Comparison of ENCODE assay signal across 20 cellular contexts in genomic region chr9:80873861-80874260, GRCh38.
DNase-seq lines count a peak whose midpoint lies in the region; TF ChIP-seq lines count a peak whose summit lies in the region.
"Had no signal": no experiment of that assay in that cellular context is flagged by ENCODE, and none has a peak within 500 bp of the region (broad histone marks: within the 10 kb centered on the region; RNA-seq: fewer than 3 reads in every experiment).

No MANE protein-coding gene starts in this region.

- H3K18ac ChIP-seq in mesenchymal stem cell (ENCODE audit: low read depth in 1 of 2, low read length in 2 of 2), result no peak overlapping the region

- no peak overlapping the region for H4K8ac ChIP-seq in mesenchymal stem cell (ENCODE audit: low read length)

- no CpG with 5 or more reads among the region's 2 CpGs for WGBS in mesenchymal stem cell
- 70 to 83% (median 78%) methylated on average over 2 of the region's 2 CpGs for WGBS in spleen, 5 donors
- 43% methylated on average over 2 of the region's 2 CpGs for WGBS in esophagus muscularis mucosa

- H3K4me3 Mint-ChIP-seq in CD14-positive monocyte, result no peak overlapping the region
- H3K4me3 Mint-ChIP-seq: activated naive CD8-positive, alpha-beta T cell treated with anti-CD3 and anti-CD28 coated beads for 36 hours; activated T-helper 1 cell treated with anti-CD3 and anti-CD28 coated beads, Interleukin-12 subunit alpha, Interleukin-12 subunit beta, Interleukin-2, Interleukin-4 antibody, amounts not matched to agents 30 ng/mL and 10 ng/mL and 1 ng/mL, durations not matched to agents 14 hours and 24 hours and 36 hours; B cell; brain; endodermal cell; stimulated activated effector memory CD8-positive, alpha-beta T cell treated with anti-CD3 and anti-CD28 coated beads, Interleukin-12 subunit alpha, Interleukin-12 subunit beta, amount 100 ng/mL, for 72 hours had no signal

- H2BK15ac ChIP-seq in mesenchymal stem cell (ENCODE audit: low read depth, poor library complexity, severe bottlenecking), result no peak overlapping the region

- H3K27ac ChIP-seq in mesenchymal stem cell (ENCODE audit: low read length, poor library complexity, severe bottlenecking) (no peak overlapping the region), spleen (no peak overlapping the region), esophagus muscularis mucosa (replicated peaks in 1 of 4) (no peak overlapping the region)
- H3K27ac ChIP-seq: left lung, SJCRH30, testis had no signal

- H3K9me3 Mint-ChIP-seq in CD14-positive monocyte, result peaks cover 0 to 9% (median 2%) of the 10 kb centered on the region in 7 donors
- H3K9me3 Mint-ChIP-seq: activated T-helper 1 cell treated with anti-CD3 and anti-CD28 coated beads, Interleukin-12 subunit alpha, Interleukin-12 subunit beta, Interleukin-2, Interleukin-4 antibody, amounts not matched to agents 30 ng/mL and 10 ng/mL and 1 ng/mL, durations not matched to agents 14 hours and 24 hours and 36 hours; endodermal cell had no signal

- no peak overlapping the region for H2BK5ac ChIP-seq in mesenchymal stem cell (ENCODE audit: low read depth, low read length, poor library complexity, severe bottlenecking)

- TF ChIP-seq CTCF in AG09309 (IDR thresholded peaks at IDR 0.05; ENCODE audit: control insufficient read depth, insufficient read depth, low read depth, low read length, missing control alignments) (no peak), BE2C (IDR thresholded peaks at IDR 0.05; ENCODE audit: low read depth, low read length) (no peak), CD14-positive monocyte (IDR thresholded peaks at IDR 0.05) (no peak), spleen (IDR thresholded peaks at IDR 0.05 in 8 of 11, conservative IDR thresholded peaks at IDR 0.05 in 3 of 11) (no peak), esophagus muscularis mucosa (IDR thresholded peaks at IDR 0.05) (no peak)

- H3K4ac ChIP-seq in mesenchymal stem cell (ENCODE audit: low read depth in 1 of 2, low read length in 2 of 2), result no peak overlapping the region

- no peak for TF ChIP-seq EP300 in esophagus muscularis mucosa (IDR thresholded peaks at IDR 0.05)

- H2AK5ac ChIP-seq in mesenchymal stem cell (ENCODE audit: low read length, severe bottlenecking), result no peak overlapping the region

- no peak overlapping the region for H3K9ac ChIP-seq in mesenchymal stem cell (ENCODE audit: low read length)

- H3K4me3 ChIP-seq in AG09309 (ENCODE audit: control insufficient read depth, low read depth, low read length) (no peak overlapping the region), mesenchymal stem cell (ENCODE audit: insufficient read depth in 1 of 2, low read depth in 1 of 2, low read length in 2 of 2) (no peak overlapping the region), BE2C (ENCODE audit: low read depth, low read length) (no peak overlapping the region), spleen (no peak overlapping the region), esophagus muscularis mucosa (no peak overlapping the region)
- H3K4me3 ChIP-seq: left lung, mucosa of descending colon, SJCRH30, testis had no signal

- intact Hi-C loops in CD14-positive monocyte (cut with micrococcal nuclease), result no loop called here
- intact Hi-C loops in spleen (cut with DNase I; ENCODE audit: low total_unique reads), result no loop called here
- intact Hi-C loops in esophagus muscularis mucosa (cut with DNase I), result no loop called here

- H3K23ac ChIP-seq in mesenchymal stem cell (ENCODE audit: low read length in 2 of 2), result no peak overlapping the region

- H2BK120ac ChIP-seq in mesenchymal stem cell (ENCODE audit: low read depth, low read length), result no peak overlapping the region

- H4K91ac ChIP-seq in mesenchymal stem cell (ENCODE audit: low read length), result no peak overlapping the region

- H3K79me1 ChIP-seq in mesenchymal stem cell (replicated peaks; ENCODE audit: low read length, poor library complexity, severe bottlenecking), result no peaks in the 10 kb centered on the region

- no peak overlapping the region for H3K14ac ChIP-seq in mesenchymal stem cell (ENCODE audit: low read length in 2 of 2)

- H3K9me3 ChIP-seq in mesenchymal stem cell (ENCODE audit: control insufficient read depth, low read length) (no peaks in the 10 kb centered on the region), BE2C (no peaks in the 10 kb centered on the region), spleen (peaks cover 0 to under 1% (median 0%) of the 10 kb centered on the region in 8 donors), esophagus muscularis mucosa (no peaks in the 10 kb centered on the region)
- H3K9me3 ChIP-seq: left lung, testis had no signal

- TF ChIP-seq POLR2A in spleen (IDR thresholded peaks at IDR 0.05) (no peak), esophagus muscularis mucosa (IDR thresholded peaks at IDR 0.05; ENCODE audit: low read depth) (no peak)

- H2BK12ac ChIP-seq in mesenchymal stem cell (ENCODE audit: low read length in 2 of 2), result no peak overlapping the region

- H3K4me1 ChIP-seq in mesenchymal stem cell (ENCODE audit: control insufficient read depth, insufficient read depth, low read depth, low read length) (no peaks in the 10 kb centered on the region), BE2C (peaks cover 10% of the 10 kb centered on the region; the same call in 1 of the 2 replicates), spleen (no peaks in the 10 kb centered on the region), esophagus muscularis mucosa (no peaks in the 10 kb centered on the region)
- H3K4me1 ChIP-seq: left lung, testis had no signal

- no peak overlapping the region for H2AFZ ChIP-seq in mesenchymal stem cell (ENCODE audit: low read depth, low read length)

- H3K36me3 Mint-ChIP-seq in CD14-positive monocyte, result no peaks in the 10 kb centered on the region
- H3K36me3 Mint-ChIP-seq: activated naive CD8-positive, alpha-beta T cell treated with anti-CD3 and anti-CD28 coated beads for 36 hours; brain; stimulated activated effector memory CD8-positive, alpha-beta T cell treated with anti-CD3 and anti-CD28 coated beads, Interleukin-12 subunit alpha, Interleukin-12 subunit beta, amount 100 ng/mL, for 72 hours had no signal

- no peak overlapping the region for H3K4me2 ChIP-seq in mesenchymal stem cell (ENCODE audit: low read length, poor library complexity, severe bottlenecking)

- H3K4me1 Mint-ChIP-seq in CD14-positive monocyte, result no peaks in the 10 kb centered on the region
- H3K4me1 Mint-ChIP-seq: activated naive CD8-positive, alpha-beta T cell treated with anti-CD3 and anti-CD28 coated beads for 36 hours; B cell; brain; stimulated activated effector memory CD8-positive, alpha-beta T cell treated with anti-CD3 and anti-CD28 coated beads, Interleukin-12 subunit alpha, Interleukin-12 subunit beta, amount 100 ng/mL, for 72 hours had no signal

- H3K27ac Mint-ChIP-seq in CD14-positive monocyte, result no peak overlapping the region
- H3K27ac Mint-ChIP-seq: activated naive CD8-positive, alpha-beta T cell treated with anti-CD3 and anti-CD28 coated beads for 36 hours; activated T-helper 1 cell treated with anti-CD3 and anti-CD28 coated beads, Interleukin-12 subunit alpha, Interleukin-12 subunit beta, Interleukin-2, Interleukin-4 antibody, amounts not matched to agents 30 ng/mL and 10 ng/mL and 1 ng/mL, durations not matched to agents 14 hours and 24 hours and 36 hours; B cell; endodermal cell; stimulated activated effector memory CD8-positive, alpha-beta T cell treated with anti-CD3 and anti-CD28 coated beads, Interleukin-12 subunit alpha, Interleukin-12 subunit beta, amount 100 ng/mL, for 72 hours had no signal

- H3K36me3 ChIP-seq in mesenchymal stem cell (ENCODE audit: control insufficient read depth in 1 of 2, insufficient read depth in 2 of 2, low read depth in 1 of 2, low read length in 2 of 2) (no peaks in the 10 kb centered on the region), BE2C (no peaks in the 10 kb centered on the region), spleen (no peaks in the 10 kb centered on the region), esophagus muscularis mucosa (no peaks in the 10 kb centered on the region)
- H3K36me3 ChIP-seq: left lung, SJCRH30 had no signal

- peak; percentile 66 for DNase-seq in AG09309 (ENCODE audit: low read depth)
- DNase-seq in LHCN-M2 (ENCODE audit: low read depth), result peak; percentile 50
- DNase-seq in dedifferentiated amniotic fluid mesenchymal stem cell (ENCODE audit: extremely low spot score), result peak; percentile 30
- DNase-seq in mesenchymal stem cell, result peak; percentile 74
- DNase-seq in BE2C, result no peak
- no peak for DNase-seq in CD14-positive monocyte (ENCODE audit: low spot score)
- no peak for DNase-seq in spleen
- DNase-seq in esophagus muscularis mucosa (ENCODE audit: extremely low spot score), result no peak
- DNase-seq: activated naive CD8-positive, alpha-beta T cell treated with anti-CD3 and anti-CD28 coated beads for 36 hours; endodermal cell; left lung; mucosa of descending colon; NCI-H1417; NCI-H2171 treated with DMSO at 0.1 percent for 48 hours; testis had no signal

- H3K27me3 ChIP-seq in mesenchymal stem cell (ENCODE audit: control insufficient read depth in 1 of 2, insufficient read depth in 1 of 2, low read length in 2 of 2) (no peaks in the 10 kb centered on the region), BE2C (no peaks in the 10 kb centered on the region), spleen (replicated peaks in 1 of 7) (no peaks in the 10 kb centered on the region), esophagus muscularis mucosa (no peaks in the 10 kb centered on the region)
- H3K27me3 ChIP-seq: left lung, SJCRH30, testis had no signal

- H3K27me3 Mint-ChIP-seq in CD14-positive monocyte (ENCODE audit: low read depth in 3 of 3), result no peaks in the 10 kb centered on the region
- H3K27me3 Mint-ChIP-seq: activated naive CD8-positive, alpha-beta T cell treated with anti-CD3 and anti-CD28 coated beads for 36 hours; B cell; brain had no signal

Comparison
In these comparisons a context has a peak if more than half of its experiments do, and no peak if none do; other contexts are left out.
1. DNase-seq: peak in AG09309 (single experiment), LHCN-M2 (single experiment), dedifferentiated amniotic fluid mesenchymal stem cell (single experiment) and mesenchymal stem cell (single experiment); none in BE2C (single experiment), CD14-positive monocyte (single experiment), spleen (single experiment) and esophagus muscularis mucosa (single experiment).